Comparison of ENCODE assay signal across 22 cellular contexts in the genomic region with DNA sequence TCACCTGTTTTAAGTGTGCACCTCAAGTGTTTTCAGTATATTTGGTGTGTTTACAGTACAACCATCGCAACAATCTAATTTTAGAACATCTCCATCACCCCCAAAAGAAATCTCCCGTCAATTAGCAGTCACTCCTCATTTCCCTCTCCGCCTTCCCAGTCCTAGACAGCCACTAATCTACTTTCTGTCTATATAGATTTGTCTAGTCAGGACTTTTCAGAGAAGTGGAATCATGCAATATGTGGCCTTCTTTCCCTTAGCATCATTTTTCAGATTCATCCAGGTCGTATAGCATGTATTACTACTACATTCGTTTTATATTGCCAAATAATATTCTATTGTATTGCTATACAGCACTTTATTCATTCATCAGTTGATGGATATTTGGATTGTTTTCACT. TPM values are rescaled to one million over a fixed set of nuclear protein-coding genes. Genes with fewer than 3 reads are reported as not detected.
A peak's percentile ranks its signal among the peaks of the same experiment; 100 is the strongest.
DNase-seq lines count a peak whose midpoint lies in the region; ATAC-seq, FAIRE-seq and TF ChIP-seq lines count a peak whose summit lies in the region.
"Had no signal": no experiment of that assay in that cellular context is flagged by ENCODE, and none has a peak within 500 bp of the region (broad histone marks: within the 10 kb centered on the region; RNA-seq: fewer than 3 reads in every experiment).

No MANE protein-coding gene starts in this region.

- in situ Hi-C loops in HepG2 (cut with HindIII; ENCODE audit: extremely low pct_ligation_motif_present, low pct_unique_long_range_greater_than_20kb) = no loop called here

- no peak for FAIRE-seq in HepG2 (lab: Jason Lieb, UNC)
- FAIRE-seq: G401.6 had no signal

- H3K36me3 ChIP-seq in HepG2 (replicated peaks in 1 of 2; ENCODE audit: control insufficient read depth in 1 of 2, insufficient read depth in 2 of 2, low read length in 2 of 2) (no peaks in the 10 kb centered on the region), right lobe of liver (no peaks in the 10 kb centered on the region), HEK293 (ENCODE audit: control insufficient read depth in 2 of 2, insufficient read depth in 1 of 2, low read length in 2 of 2) (no peaks in the 10 kb centered on the region)

- no peak for TF ChIP-seq EP300 in HepG2 (IDR thresholded peaks at IDR 0.05; ENCODE audit: low read depth in 2 of 2, low read length in 2 of 2)
- no peak for TF ChIP-seq EP300 in HepG2 (CRISPR knock-in tag; IDR thresholded peaks at IDR 0.05; ENCODE audit: borderline replicate concordance)

- H3K27me3 ChIP-seq in HepG2 (ENCODE audit: control insufficient read depth in 1 of 2, insufficient read depth in 2 of 2, low read length in 2 of 2) (peaks cover 4 to 27% of the 10 kb centered on the region in 2 experiments), right lobe of liver (no peaks in the 10 kb centered on the region)

- TF ChIP-seq RAD21 in HepG2 (CRISPR knock-in tag; IDR thresholded peaks at IDR 0.05) = no peak

- H3K4me3 ChIP-seq in HepG2 (replicated peaks in 1 of 3; ENCODE audit: insufficient read depth in 1 of 3, low read depth in 2 of 3, low read length in 3 of 3) = no peak overlapping the region
- no peak overlapping the region for H3K4me3 ChIP-seq in right lobe of liver
- H3K4me3 ChIP-seq in HEK293 (ENCODE audit: low read depth, low read length) = no peak overlapping the region

- TF ChIP-seq POLR2A in HepG2 (IDR thresholded peaks at IDR 0.05; ENCODE audit: insufficient read depth in 1 of 2, low read depth in 2 of 2, low read length in 2 of 2) (no peak), right lobe of liver (IDR thresholded peaks at IDR 0.05) (no peak)

- POLR2A ChIA-PET in HepG2 (lab: Yijun Ruan, JAX) = no interaction called here
- POLR2A ChIA-PET in HEK293 (lab: Yijun Ruan, JAX) = no interaction called here
- POLR2A ChIA-PET in RWPE1 (lab: Yijun Ruan, JAX; ENCODE audit: low non-redundant PET) = no interaction called here

- 37% methylated on average over 5 of the region's 5 CpGs for WGBS in HepG2 (ENCODE audit: low lambda C conversion rate)
- 66% methylated on average over 5 of the region's 5 CpGs for WGBS in right lobe of liver (ENCODE audit: insufficient coverage, low coverage, low lambda C conversion rate, missing lambda C conversion rate)

- H3K27ac ChIP-seq in HepG2 (ENCODE audit: extremely low read length, insufficient read depth, low read length) = no peak overlapping the region
- no peak overlapping the region for H3K27ac ChIP-seq in right lobe of liver
- no peak overlapping the region for H3K27ac ChIP-seq in HEK293 (ENCODE audit: extremely low read depth, low read depth, low read length)
- H3K27ac ChIP-seq in RWPE1 = no peak overlapping the region

- H3K9ac ChIP-seq in HepG2 (ENCODE audit: insufficient read depth, low read depth, low read length) = no peak overlapping the region
- H3K9ac ChIP-seq: SK-N-SH had no signal

- DNase-seq in HepG2 (ENCODE audit: low spot score) (no peak), right lobe of liver (no peak), endothelial cell (ENCODE audit: low spot score) (no peak), nephron progenitor cell (no peak), RWPE1 (ENCODE audit: low spot score) (no peak), pons (ENCODE audit: low spot score) (no peak), T-helper 1 cell (no peak)
- DNase-seq: Karpas-422, NCI-H1048, NCI-H1436 treated with DMSO at 0.1 percent for 48 hours, NCI-H2081, NCI-H510A, NCI-H774, OCI-M1, SHP77 treated with DMSO at 0.1 percent for 48 hours, SK-N-SH had no signal

- no peaks in the 10 kb centered on the region for H3K4me1 ChIP-seq in HepG2 (ENCODE audit: insufficient read depth, low read length)
- H3K4me1 ChIP-seq in right lobe of liver = peaks cover 0 to 12% (median 0%) of the 10 kb centered on the region in 4 donors
- H3K4me1 ChIP-seq in HEK293 (ENCODE audit: control insufficient read depth, insufficient read depth, low read length) = no peaks in the 10 kb centered on the region

- H3K27me3 Mint-ChIP-seq in endothelial cell (ENCODE audit: unreplicated experiment) (peaks cover 7% of the 10 kb centered on the region), nephron progenitor cell (ENCODE audit: low read depth, poor library complexity) (peaks cover 95% of the 10 kb centered on the region)

- no TSS peak for BruUV-seq in HepG2 (replicated peaks; lab: Mats Ljungman, UMichigan)

- no peaks in the 10 kb centered on the region for H3K79me2 ChIP-seq in HepG2 (ENCODE audit: insufficient read depth, low read length)

- no peak overlapping the region for H3K4me2 ChIP-seq in HepG2 (ENCODE audit: low read depth, low read length)
- H3K4me2 ChIP-seq: SK-N-SH had no signal

- no peaks in the 10 kb centered on the region for H4K20me1 ChIP-seq in HepG2 (ENCODE audit: insufficient read depth, low read length)

- peaks cover 34% of the 10 kb centered on the region for H3K36me3 Mint-ChIP-seq in endothelial cell (ENCODE audit: low read depth, unreplicated experiment)
- H3K36me3 Mint-ChIP-seq in nephron progenitor cell (ENCODE audit: low read depth) = no peaks in the 10 kb centered on the region

- ATAC-seq in HepG2 (no peak), right lobe of liver (no peak)

- CTCF ChIA-PET in HepG2 (lab: Yijun Ruan, JAX; ENCODE audit: low intra/inter-chr PET ratio, low total read pairs) (no interaction called here), HEK293 (lab: Yijun Ruan, JAX) (interaction anchor here (0.6 kb wide), 1 partner anchor 245 kb away, joined by 6 read pairs; no protein-coding TSS in a partner anchor), RWPE1 (lab: Yijun Ruan, JAX) (no interaction called here)

- H3K9me3 Mint-ChIP-seq in endothelial cell (ENCODE audit: unreplicated experiment) (no peaks in the 10 kb centered on the region), nephron progenitor cell (peaks cover 45% of the 10 kb centered on the region)

- H3K27ac Mint-ChIP-seq in endothelial cell (ENCODE audit: unreplicated experiment) (peak overlapping the region; percentile 57), nephron progenitor cell (no peak overlapping the region)

- intact Hi-C loops in HepG2 (cut with micrococcal nuclease; ENCODE audit: unreplicated experiment) = no loop called here
- intact Hi-C loops in right lobe of liver (cut with DNase I) = no loop called here

- no peak overlapping the region for H2AFZ ChIP-seq in HepG2 (ENCODE audit: low read length)

- peaks cover 42% of the 10 kb centered on the region for H3K4me1 Mint-ChIP-seq in endothelial cell (ENCODE audit: unreplicated experiment)
- H3K4me1 Mint-ChIP-seq in nephron progenitor cell = peaks cover 5% of the 10 kb centered on the region

- no peak for TF ChIP-seq CTCF in HepG2 (CRISPR knock-in tag; IDR thresholded peaks at IDR 0.05)
- no peak for TF ChIP-seq CTCF in right lobe of liver (IDR thresholded peaks at IDR 0.05)
- no peak for TF ChIP-seq CTCF in HEK293 (tag by site-specific recombination; IDR thresholded peaks at IDR 0.05)
- no peak for TF ChIP-seq CTCF in endothelial cell (IDR thresholded peaks at IDR 0.05; ENCODE audit: unreplicated experiment)
- no peak for TF ChIP-seq CTCF in nephron progenitor cell (IDR thresholded peaks at IDR 0.05)
- no peak for TF ChIP-seq CTCF in RWPE1 (conservative IDR thresholded peaks at IDR 0.05; ENCODE audit: low read depth)

- H3K4me3 Mint-ChIP-seq in endothelial cell (ENCODE audit: unreplicated experiment) = peak overlapping the region; percentile 84
- peak overlapping the region; percentile 18 for H3K4me3 Mint-ChIP-seq in nephron progenitor cell

- peaks cover 5% of the 10 kb centered on the region; the same call in 1 of the 2 replicates for H3K9me3 ChIP-seq in HepG2 (ENCODE audit: low read length)
- no peaks in the 10 kb centered on the region for H3K9me3 ChIP-seq in right lobe of liver
- H3K9me3 ChIP-seq in HEK293 (ENCODE audit: control insufficient read depth, insufficient read depth, low read depth, low read length) = no peaks in the 10 kb centered on the region
- H3K9me3 ChIP-seq: SK-N-SH had no signal

RNA-seq across cellular contexts. Expression of a gene that starts 1.7 kb away (rescaled TPM):
- total RNA-seq in HepG2 (2016; rRNA removed; fragmentation: Illumina TruSeq; extraction: Trizol) (not detected in 2 replicates), right lobe of liver (1 to 10 TPM; 4.0 to 5.6 (median 4.7) TPM), endothelial cell (ENCODE audit: unreplicated experiment) (79.3 TPM)
- total RNA-seq in HepG2 (2016; cell fraction: cytosol; rRNA removed; fragmentation: Illumina TruSeq; extraction: Trizol; ENCODE audit: low read depth) = not detected in 2 replicates
- not detected in 2 replicates for total RNA-seq in HepG2 (2016; cell fraction: insoluble cytoplasmic fraction; rRNA removed; fragmentation: Illumina TruSeq; extraction: Trizol)
- not detected in 2 replicates for total RNA-seq in HepG2 (2016; cell fraction: membrane; rRNA removed; fragmentation: Illumina TruSeq; extraction: Trizol)
- not detected in 2 replicates for total RNA-seq in HepG2 (2016; cell fraction: nucleus; rRNA removed; fragmentation: Illumina TruSeq; extraction: Trizol)
- not detected in 2 replicates for polyA plus RNA-seq in HepG2 (2011; rRNA removed)
- not detected in 2 replicates for polyA plus RNA-seq in HepG2 (2011; cell fraction: cytosol; rRNA removed)
- not detected in 2 replicates for polyA plus RNA-seq in HepG2 (2011; cell fraction: nucleus; rRNA removed)
- polyA plus RNA-seq in HepG2 (2012) = not detected in 2 replicates
- not detected in 2 replicates for polyA plus RNA-seq in HepG2 (2016; cell fraction: cytosol; fragmentation: Illumina TruSeq; extraction: Trizol; ENCODE audit: low read depth)
- polyA plus RNA-seq in HepG2 (2016; cell fraction: insoluble cytoplasmic fraction; fragmentation: Illumina TruSeq; extraction: Trizol; ENCODE audit: low read depth) = not detected in 2 replicates
- not detected in 2 replicates for polyA plus RNA-seq in HepG2 (2016; cell fraction: membrane; fragmentation: Illumina TruSeq; extraction: Trizol; ENCODE audit: low read depth)
- not detected in 2 replicates for polyA plus RNA-seq in HepG2 (2016; cell fraction: nucleus; fragmentation: Illumina TruSeq; extraction: Trizol; ENCODE audit: insufficient read depth, low read depth)
- not detected in 2 replicates for polyA minus RNA-seq in HepG2 (2011; rRNA and poly(A)+ RNA removed; ENCODE audit: low replicate concordance)
- polyA minus RNA-seq in HepG2 (2011; cell fraction: cytosol; rRNA and poly(A)+ RNA removed) = not detected in 2 replicates
- not detected in 2 replicates for polyA minus RNA-seq in HepG2 (2011; cell fraction: nucleus; rRNA and poly(A)+ RNA removed)
- total RNA-seq: A172, H4, MCF 10A had no signal
- polyA plus RNA-seq: BJ, SK-N-SH had no signal

RNA-seq across cellular contexts. Expression of a gene that starts 1.9 kb away (rescaled TPM):
- total RNA-seq in HepG2 (2016; rRNA removed; fragmentation: Illumina TruSeq; extraction: Trizol) (not detected in 2 replicates), right lobe of liver (1 to 10 TPM in 5 of 6 experiments, under 1 TPM in 1; 0.92 to 2.2 (median 1.4) TPM), endothelial cell (ENCODE audit: unreplicated experiment) (27.8 TPM)
- not detected in 2 replicates for total RNA-seq in HepG2 (2016; cell fraction: cytosol; rRNA removed; fragmentation: Illumina TruSeq; extraction: Trizol; ENCODE audit: low read depth)
- total RNA-seq in HepG2 (2016; cell fraction: insoluble cytoplasmic fraction; rRNA removed; fragmentation: Illumina TruSeq; extraction: Trizol) = not detected in 2 replicates
- total RNA-seq in HepG2 (2016; cell fraction: membrane; rRNA removed; fragmentation: Illumina TruSeq; extraction: Trizol) = not detected in 2 replicates
- not detected in 2 replicates for total RNA-seq in HepG2 (2016; cell fraction: nucleus; rRNA removed; fragmentation: Illumina TruSeq; extraction: Trizol)
- polyA plus RNA-seq in HepG2 (2011; rRNA removed) = not detected in 2 replicates
- not detected in 2 replicates for polyA plus RNA-seq in HepG2 (2011; cell fraction: cytosol; rRNA removed)
- not detected in 2 replicates for polyA plus RNA-seq in HepG2 (2011; cell fraction: nucleus; rRNA removed)
- polyA plus RNA-seq in HepG2 (2012) = not detected in 2 replicates
- not detected in 2 replicates for polyA plus RNA-seq in HepG2 (2016; cell fraction: cytosol; fragmentation: Illumina TruSeq; extraction: Trizol; ENCODE audit: low read depth)
- polyA plus RNA-seq in HepG2 (2016; cell fraction: insoluble cytoplasmic fraction; fragmentation: Illumina TruSeq; extraction: Trizol; ENCODE audit: low read depth) = not detected in 2 replicates
- polyA plus RNA-seq in HepG2 (2016; cell fraction: membrane; fragmentation: Illumina TruSeq; extraction: Trizol; ENCODE audit: low read depth) = not detected in 2 replicates
- not detected in 2 replicates for polyA plus RNA-seq in HepG2 (2016; cell fraction: nucleus; fragmentation: Illumina TruSeq; extraction: Trizol; ENCODE audit: insufficient read depth, low read depth)
- polyA minus RNA-seq in HepG2 (2011; rRNA and poly(A)+ RNA removed; ENCODE audit: low replicate concordance) = 0.07 TPM in 1 of 2 replicates, not detected in the other
- not detected in 2 replicates for polyA minus RNA-seq in HepG2 (2011; cell fraction: cytosol; rRNA and poly(A)+ RNA removed)
- polyA minus RNA-seq in HepG2 (2011; cell fraction: nucleus; rRNA and poly(A)+ RNA removed) = not detected in 2 replicates
- total RNA-seq: A172, H4, MCF 10A had no signal
- polyA plus RNA-seq: BJ, SK-N-SH had no signal

RNA-seq across cellular contexts. Expression of a gene that starts 54.6 kb away (rescaled TPM):
- total RNA-seq in HepG2 (2016; rRNA removed; fragmentation: Illumina TruSeq; extraction: Trizol) = 37.9 and 41.7 TPM in 2 replicates
- total RNA-seq in HepG2 (2016; cell fraction: cytosol; rRNA removed; fragmentation: Illumina TruSeq; extraction: Trizol; ENCODE audit: low read depth) = 25.3 and 28.6 TPM in 2 replicates
- 30.4 and 39.8 TPM in 2 replicates for total RNA-seq in HepG2 (2016; cell fraction: insoluble cytoplasmic fraction; rRNA removed; fragmentation: Illumina TruSeq; extraction: Trizol)
- 62.1 and 67.2 TPM in 2 replicates for total RNA-seq in HepG2 (2016; cell fraction: membrane; rRNA removed; fragmentation: Illumina TruSeq; extraction: Trizol)
- 22.1 and 39.3 TPM in 2 replicates for total RNA-seq in HepG2 (2016; cell fraction: nucleus; rRNA removed; fragmentation: Illumina TruSeq; extraction: Trizol)
- polyA plus RNA-seq in HepG2 (2011; rRNA removed) = 11.7 and 12.0 TPM in 2 replicates
- polyA plus RNA-seq in HepG2 (2011; cell fraction: cytosol; rRNA removed) = 8.0 and 9.6 TPM in 2 replicates
- 14.6 and 16.1 TPM in 2 replicates for polyA plus RNA-seq in HepG2 (2011; cell fraction: nucleus; rRNA removed)
- polyA plus RNA-seq in HepG2 (2012) = 38.7 and 55.5 TPM in 2 replicates
- 54.7 and 56.1 TPM in 2 replicates for polyA plus RNA-seq in HepG2 (2016; cell fraction: cytosol; fragmentation: Illumina TruSeq; extraction: Trizol; ENCODE audit: low read depth)
- 55.4 and 68.5 TPM in 2 replicates for polyA plus RNA-seq in HepG2 (2016; cell fraction: insoluble cytoplasmic fraction; fragmentation: Illumina TruSeq; extraction: Trizol; ENCODE audit: low read depth)
- polyA plus RNA-seq in HepG2 (2016; cell fraction: membrane; fragmentation: Illumina TruSeq; extraction: Trizol; ENCODE audit: low read depth) = 93.4 and 96.6 TPM in 2 replicates
- polyA plus RNA-seq in HepG2 (2016; cell fraction: nucleus; fragmentation: Illumina TruSeq; extraction: Trizol; ENCODE audit: insufficient read depth, low read depth) = 82.9 and 88.0 TPM in 2 replicates
- 7.3 and 19.3 TPM in 2 replicates for polyA minus RNA-seq in HepG2 (2011; rRNA and poly(A)+ RNA removed; ENCODE audit: low replicate concordance)
- polyA minus RNA-seq in HepG2 (2011; cell fraction: cytosol; rRNA and poly(A)+ RNA removed) = 8.6 and 10.4 TPM in 2 replicates
- polyA minus RNA-seq in HepG2 (2011; cell fraction: nucleus; rRNA and poly(A)+ RNA removed) = 10.8 and 15.2 TPM in 2 replicates
- 10 to 100 TPM; 23.6 to 48.6 (median 33.1) TPM for total RNA-seq in right lobe of liver
- total RNA-seq in endothelial cell (ENCODE audit: unreplicated experiment) = 73.9 TPM

Comparison
In these comparisons a context has a peak if more than half of its experiments do, and no peak if none do; other contexts are left out.
1. RNA of a gene that starts 1.7 kb away (total RNA-seq): 79.3 TPM in endothelial cell (single experiment); 4.0 to 5.6 TPM in right lobe of liver and not detected in HepG2; every median in the first group is over 10 times any median in the second.